Comparison of ENCODE assay signal across 18 cellular contexts in the genomic region with DNA sequence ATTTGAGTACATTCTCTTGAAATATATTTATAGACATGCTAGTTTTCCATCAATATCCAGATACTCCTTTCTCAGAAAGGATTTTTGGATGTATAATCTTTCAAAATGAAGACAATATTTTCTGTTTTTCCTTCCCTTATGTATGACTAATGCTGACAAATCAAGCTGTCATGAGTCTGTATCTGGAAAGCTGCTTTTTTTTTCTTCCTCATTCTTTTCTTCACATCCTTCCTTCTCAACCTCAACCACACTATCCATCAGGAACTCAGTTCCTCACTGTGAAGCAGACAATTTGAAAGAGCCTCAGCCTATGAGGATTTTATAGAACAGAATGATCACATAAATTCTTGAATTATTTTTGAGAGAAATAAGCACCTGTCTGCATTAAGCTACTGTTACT.
"Had no signal": no experiment of that assay in that cellular context is flagged by ENCODE, and none has a peak within 500 bp of the region (broad histone marks: within the 10 kb centered on the region; RNA-seq: fewer than 3 reads in every experiment).

No MANE protein-coding gene starts in this region.

- H3K27me3 ChIP-seq: cardiac muscle cell, neural progenitor cell, right atrium auricular region, thyroid gland had no signal

- H3K4me3 ChIP-seq: cardiac muscle cell, neural progenitor cell, prostate gland, right atrium auricular region, thyroid gland had no signal

- H3K4me2 ChIP-seq: neural progenitor cell had no signal

- H2AFZ ChIP-seq: neural progenitor cell had no signal

- H3K9me3 ChIP-seq: prostate gland, right atrium auricular region, thyroid gland had no signal

- H3K4me1 ChIP-seq: neural progenitor cell, prostate gland, right atrium auricular region, thyroid gland had no signal

- DNase-seq: activated CD4-positive, alpha-beta T cell treated with anti-CD3 and anti-CD28 coated beads for 1 hour; activated CD4-positive, alpha-beta T cell treated with anti-CD3 and anti-CD28 coated beads, Interleukin-2, amount 50 U/mL, for 4 hours; activated naive CD4-positive, alpha-beta T cell treated with Interleukin-2 at 50 U/mL for 16 hours; anterior cingulate cortex; effector memory CD8-positive, alpha-beta T cell; mesenchymal stem cell; naive thymus-derived CD4-positive, alpha-beta T cell; stimulated activated CD4-positive, alpha-beta T cell treated with anti-CD3 and anti-CD28 coated beads, Interleukin-12 subunit alpha, Interleukin-12 subunit beta, amount 100 ng/mL, for 4 hours; stimulated activated CD4-positive, alpha-beta T cell treated with anti-CD3 and anti-CD28 coated beads, Interleukin-1b, Interleukin-23, amount 100 ng/mL, for 48 hours; stimulated activated CD8-positive, alpha-beta memory T cell treated with anti-CD3 and anti-CD28 coated beads, Interleukin-4, amount 100 ng/mL, for 48 hours; stimulated activated naive CD4-positive, alpha-beta T cell treated with Interleukin-2 at 50 U/mL for 16 hours; T-helper 2 cell; thyroid gland; WERI-Rb-1 had no signal

- H3K9ac ChIP-seq: neural progenitor cell had no signal

- H3K27ac ChIP-seq: cardiac muscle cell, neural progenitor cell, prostate gland, right atrium auricular region, thyroid gland, WERI-Rb-1 had no signal

- ATAC-seq: effector memory CD8-positive, alpha-beta T cell; naive thymus-derived CD4-positive, alpha-beta T cell had no signal

- H3K36me3 ChIP-seq: cardiac muscle cell, neural progenitor cell, prostate gland, right atrium auricular region, thyroid gland, WERI-Rb-1 had no signal
